17 cellular contexts compared by ENCODE assay signal in the genomic region with DNA sequence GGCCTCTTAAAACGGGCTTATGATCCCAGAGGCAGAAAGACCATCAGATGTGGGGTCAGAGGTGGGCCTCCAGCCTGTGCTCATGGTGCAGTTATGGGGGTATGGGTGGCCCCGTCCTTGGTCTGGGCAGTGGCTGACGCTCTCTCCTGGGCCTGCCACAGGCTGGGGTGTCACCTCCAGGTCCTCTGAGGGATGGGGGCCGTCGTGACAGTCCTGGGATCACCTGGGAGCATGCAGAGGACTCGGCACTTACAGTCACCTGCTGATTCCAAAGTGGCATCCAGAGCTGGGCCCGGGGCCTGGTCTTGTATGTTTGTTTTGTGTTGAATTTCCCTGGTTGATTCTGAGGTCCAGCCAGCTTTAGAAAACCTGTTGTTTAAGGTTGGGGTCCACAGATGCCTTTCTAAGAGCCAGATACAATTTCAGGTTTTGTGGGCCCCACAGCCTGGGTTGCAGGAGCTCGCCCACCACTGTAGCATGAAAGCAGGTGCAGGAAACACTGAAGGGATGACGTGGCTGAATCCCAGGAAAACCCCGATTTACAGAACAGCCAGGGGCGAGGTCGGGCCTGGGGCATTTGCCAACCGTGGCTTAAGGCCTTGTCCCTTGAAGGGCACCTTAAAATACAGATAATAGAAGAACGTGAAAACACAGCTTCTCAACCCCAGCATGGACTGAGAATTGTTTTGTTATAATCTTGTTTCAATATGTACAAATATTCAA.
DNase-seq lines count a peak whose midpoint lies in the region; ATAC-seq and TF ChIP-seq lines count a peak whose summit lies in the region.
"Had no signal": no experiment of that assay in that cellular context is flagged by ENCODE, and none has a peak within 500 bp of the region (broad histone marks: within the 10 kb centered on the region; RNA-seq: fewer than 3 reads in every experiment).

No MANE protein-coding gene starts in this region.

- H3K18ac ChIP-seq in H9 (ENCODE audit: insufficient read length, low read depth, low read length), result no peak overlapping the region

- H2AK5ac ChIP-seq in H9 (ENCODE audit: insufficient read length, low read length), result no peak overlapping the region

- no peak overlapping the region for H3K27ac ChIP-seq in H9 (ENCODE audit: insufficient read length, low read depth, low read length)
- H3K27ac ChIP-seq: KMS-11, SJCRH30 had no signal

- H2AFZ ChIP-seq in H9 (ENCODE audit: low read length), result no peak overlapping the region

- no peak overlapping the region for H2BK12ac ChIP-seq in H9 (ENCODE audit: insufficient read length, low read depth, low read length)

- no peaks in the 10 kb centered on the region for H3K79me2 ChIP-seq in H9 (ENCODE audit: insufficient read depth, low read length)

- H3K9me3 Mint-ChIP-seq in activated CD8-positive, alpha-beta memory T cell treated with anti-CD3 and anti-CD28 coated beads, Interleukin-2, amount 10 ng/mL, durations not matched to agents 7 days and 5 days (ENCODE audit: low read depth), result peaks cover 3% of the 10 kb centered on the region
- H3K9me3 Mint-ChIP-seq in H9, result peaks cover 7 to 13% of the 10 kb centered on the region in 2 experiments
- H3K9me3 Mint-ChIP-seq: CD4-positive, alpha-beta T cell had no signal

- H2BK120ac ChIP-seq in H9 (ENCODE audit: low read depth, low read length, poor library complexity, severe bottlenecking), result no peak overlapping the region

- no peak overlapping the region for H3T11ph ChIP-seq in H9 (ENCODE audit: low read length)

- no peak overlapping the region for H3K23ac ChIP-seq in H9 (ENCODE audit: insufficient read length, low read depth, low read length)

- H4K5ac ChIP-seq in H9 (ENCODE audit: insufficient read length, low read depth, low read length), result no peak overlapping the region

- H3K36me3 Mint-ChIP-seq in activated CD8-positive, alpha-beta memory T cell treated with anti-CD3 and anti-CD28 coated beads, Interleukin-2, amount 10 ng/mL, durations not matched to agents 7 days and 5 days, result no peaks in the 10 kb centered on the region
- peaks cover 4 to 6% (median 5%) of the 10 kb centered on the region in 3 experiments; a peak in 5 of 7 replicates for H3K36me3 Mint-ChIP-seq in H9 (ENCODE audit: insufficient read depth in 1 of 3, low read depth in 3 of 3)

- no peaks in the 10 kb centered on the region for H3K4me1 Mint-ChIP-seq in activated CD8-positive, alpha-beta memory T cell treated with anti-CD3 and anti-CD28 coated beads, Interleukin-2, amount 10 ng/mL, durations not matched to agents 7 days and 5 days
- peaks cover 23 to 33% of the 10 kb centered on the region in 2 experiments for H3K4me1 Mint-ChIP-seq in H9

- TF ChIP-seq CTCF in H9 (conservative IDR thresholded peaks at IDR 0.05), result no peak

- no peak overlapping the region for H4K91ac ChIP-seq in H9 (ENCODE audit: insufficient read length, low read depth, low read length)

- no peak overlapping the region for H2BK15ac ChIP-seq in H9 (ENCODE audit: low read depth, low read length)

- no peak overlapping the region for H2BK5ac ChIP-seq in H9 (ENCODE audit: insufficient read length, low read length)

- H3K14ac ChIP-seq in H9 (ENCODE audit: insufficient read depth, low read length), result no peak overlapping the region

- H3K4me1 ChIP-seq in H9 (ENCODE audit: insufficient read depth, low read length), result no peaks in the 10 kb centered on the region
- H3K4me1 ChIP-seq: SJCRH30 had no signal

- ATAC-seq in activated CD8-positive, alpha-beta memory T cell treated with anti-CD3 and anti-CD28 coated beads, Interleukin-2, amount 10 ng/mL, durations not matched to agents 7 days and 5 days, result no peak
- no peak for ATAC-seq in sciatic nerve
- ATAC-seq in GM18868 (IDR thresholded peaks at IDR 0.05; ENCODE audit: unreplicated experiment), result no peak
- ATAC-seq: PC-3 had no signal

- peaks cover 3% of the 10 kb centered on the region for H4K20me1 ChIP-seq in H9 (ENCODE audit: control insufficient read depth, insufficient read depth, insufficient read length)

- no peaks in the 10 kb centered on the region for H3K27me3 Mint-ChIP-seq in activated CD8-positive, alpha-beta memory T cell treated with anti-CD3 and anti-CD28 coated beads, Interleukin-2, amount 10 ng/mL, durations not matched to agents 7 days and 5 days
- H3K27me3 Mint-ChIP-seq in H9 (ENCODE audit: low read depth), result peaks cover 21% of the 10 kb centered on the region

- H3K4me3 Mint-ChIP-seq in activated CD8-positive, alpha-beta memory T cell treated with anti-CD3 and anti-CD28 coated beads, Interleukin-2, amount 10 ng/mL, durations not matched to agents 7 days and 5 days, result no peak overlapping the region
- no peak overlapping the region for H3K4me3 Mint-ChIP-seq in H9
- H3K4me3 Mint-ChIP-seq: CD4-positive, alpha-beta T cell had no signal

- H3K27ac Mint-ChIP-seq in activated CD8-positive, alpha-beta memory T cell treated with anti-CD3 and anti-CD28 coated beads, Interleukin-2, amount 10 ng/mL, durations not matched to agents 7 days and 5 days, result no peak overlapping the region
- peak overlapping the region in 2 of 3 experiments; percentile 55 to 76; a peak in 3 of 7 replicates for H3K27ac Mint-ChIP-seq in H9
- H3K27ac Mint-ChIP-seq: CD4-positive, alpha-beta T cell had no signal

- H3K9me3 ChIP-seq in H9 (ENCODE audit: control insufficient read depth, low read depth, low read length), result peaks cover 5% of the 10 kb centered on the region
- H3K9me3 ChIP-seq: SJCRH30 had no signal

- peak; percentile 35 for DNase-seq in activated CD8-positive, alpha-beta memory T cell treated with anti-CD3 and anti-CD28 coated beads, Interleukin-2, amount 10 ng/mL, durations not matched to agents 7 days and 5 days
- no peak for DNase-seq in activated CD8-positive, alpha-beta memory T cell treated with anti-CD3 and anti-CD28 coated beads, Interleukin-2, amount 50 U/mL, for 48 hours
- DNase-seq in H9 (peak; percentile 23), islet precursor cell (peak; percentile 43), sciatic nerve (ENCODE audit: low spot score) (peak; percentile 38), T-helper 9 cell (no peak), foreskin melanocyte (no peak)
- DNase-seq: GF-D8, MV-4-11, NCI-H187, NCI-H2227 treated with DMSO at 0.1 percent for 48 hours, NCI-H524 treated with DMSO at 0.1 percent for 48 hours, PC-3, SJCRH30 had no signal

- H3K27me3 ChIP-seq in H9 (ENCODE audit: insufficient read depth, low read length), result no peaks in the 10 kb centered on the region; the same call in 1 of the 2 replicates
- H3K27me3 ChIP-seq: SJCRH30 had no signal

- WGBS in H9 (ENCODE audit: extremely low coverage, insufficient read length, low lambda C conversion rate), result no CpG with 5 or more reads among the region's 14 CpGs

- no peak overlapping the region for H3K4ac ChIP-seq in H9 (ENCODE audit: low read depth, low read length)

- CTCF ChIA-PET in activated CD8-positive, alpha-beta memory T cell treated with anti-CD3 and anti-CD28 coated beads, Interleukin-2, amount 10 ng/mL, durations not matched to agents 7 days and 5 days (lab: Charles Lee), result no interaction called here

- H3K56ac ChIP-seq in H9 (ENCODE audit: insufficient read length, low read depth, low read length), result no peak overlapping the region

- H3K23me2 ChIP-seq in H9 (ENCODE audit: insufficient read length, low read depth, low read length, poor library complexity, severe bottlenecking), result no peaks in the 10 kb centered on the region

- H3K79me1 ChIP-seq in H9 (ENCODE audit: insufficient read depth, low read depth, low read length, poor library complexity, severe bottlenecking), result no peaks in the 10 kb centered on the region

- H3K4me2 ChIP-seq in H9 (ENCODE audit: insufficient read depth, insufficient read length, low read length), result no peak overlapping the region
- H3K4me2 ChIP-seq: KMS-11 had no signal

- H2BK20ac ChIP-seq in H9 (ENCODE audit: low read depth, low read length, poor library complexity, severe bottlenecking), result no peak overlapping the region

- intact Hi-C loops in sciatic nerve (cut with DNase I), result no loop called here

- no peak overlapping the region for H4K8ac ChIP-seq in H9 (replicated peaks; ENCODE audit: insufficient read length, low read depth, low read length)

- H3K9ac ChIP-seq in H9 (ENCODE audit: extremely low read depth, insufficient read length, low read length), result no peak overlapping the region
- H3K9ac ChIP-seq: KMS-11 had no signal

Comparison
In these comparisons a context has a peak if more than half of its experiments do, and no peak if none do; other contexts are left out.
1. DNase-seq: peak in activated CD8-positive, alpha-beta memory T cell treated with anti-CD3 and anti-CD28 coated beads, Interleukin-2, amount 10 ng/mL, durations not matched to agents 7 days and 5 days (single experiment), H9 (single experiment), islet precursor cell (single experiment) and sciatic nerve (single experiment); none in activated CD8-positive, alpha-beta memory T cell treated with anti-CD3 and anti-CD28 coated beads, Interleukin-2, amount 50 U/mL, for 48 hours (single experiment), T-helper 9 cell (single experiment) and foreskin melanocyte (single experiment).